1 cellular context compared by ENCODE assay signal in genomic region chr6:4025681-4026080, GRCh38.
TF ChIP-seq lines count a peak whose summit lies in the region.

No MANE protein-coding gene starts in this region.

TF ChIP-seq in GM12878, 131 proteins besides CTCF, POLR2A, EP300 and RAD21:
- TF ChIP-seq NR2C1 (IDR thresholded peaks at IDR 0.05) (no peak), TCF12 (IDR thresholded peaks at IDR 0.05; ENCODE audit: low read depth, low read length) (no peak), EED (IDR thresholded peaks at IDR 0.05; ENCODE audit: low read depth) (no peak), MEF2A (IDR thresholded peaks at IDR 0.05; ENCODE audit: insufficient read depth, low read depth, low read length) (no peak), NR2C2 (IDR thresholded peaks at IDR 0.05; ENCODE audit: borderline replicate concordance, control insufficient read depth, insufficient read length, low read depth) (no peak), ATF7 (IDR thresholded peaks at IDR 0.05; ENCODE audit: low read depth) (no peak), EGR1 (IDR thresholded peaks at IDR 0.05; ENCODE audit: borderline replicate concordance in 1 of 2, low read depth in 2 of 2, low read length in 2 of 2) (no peak), DPF2 (IDR thresholded peaks at IDR 0.05) (no peak), BCL11A (IDR thresholded peaks at IDR 0.05; ENCODE audit: low read depth, low read length) (no peak), LARP7 (IDR thresholded peaks at IDR 0.05) (no peak)
- TF ChIP-seq, protein P1, sequence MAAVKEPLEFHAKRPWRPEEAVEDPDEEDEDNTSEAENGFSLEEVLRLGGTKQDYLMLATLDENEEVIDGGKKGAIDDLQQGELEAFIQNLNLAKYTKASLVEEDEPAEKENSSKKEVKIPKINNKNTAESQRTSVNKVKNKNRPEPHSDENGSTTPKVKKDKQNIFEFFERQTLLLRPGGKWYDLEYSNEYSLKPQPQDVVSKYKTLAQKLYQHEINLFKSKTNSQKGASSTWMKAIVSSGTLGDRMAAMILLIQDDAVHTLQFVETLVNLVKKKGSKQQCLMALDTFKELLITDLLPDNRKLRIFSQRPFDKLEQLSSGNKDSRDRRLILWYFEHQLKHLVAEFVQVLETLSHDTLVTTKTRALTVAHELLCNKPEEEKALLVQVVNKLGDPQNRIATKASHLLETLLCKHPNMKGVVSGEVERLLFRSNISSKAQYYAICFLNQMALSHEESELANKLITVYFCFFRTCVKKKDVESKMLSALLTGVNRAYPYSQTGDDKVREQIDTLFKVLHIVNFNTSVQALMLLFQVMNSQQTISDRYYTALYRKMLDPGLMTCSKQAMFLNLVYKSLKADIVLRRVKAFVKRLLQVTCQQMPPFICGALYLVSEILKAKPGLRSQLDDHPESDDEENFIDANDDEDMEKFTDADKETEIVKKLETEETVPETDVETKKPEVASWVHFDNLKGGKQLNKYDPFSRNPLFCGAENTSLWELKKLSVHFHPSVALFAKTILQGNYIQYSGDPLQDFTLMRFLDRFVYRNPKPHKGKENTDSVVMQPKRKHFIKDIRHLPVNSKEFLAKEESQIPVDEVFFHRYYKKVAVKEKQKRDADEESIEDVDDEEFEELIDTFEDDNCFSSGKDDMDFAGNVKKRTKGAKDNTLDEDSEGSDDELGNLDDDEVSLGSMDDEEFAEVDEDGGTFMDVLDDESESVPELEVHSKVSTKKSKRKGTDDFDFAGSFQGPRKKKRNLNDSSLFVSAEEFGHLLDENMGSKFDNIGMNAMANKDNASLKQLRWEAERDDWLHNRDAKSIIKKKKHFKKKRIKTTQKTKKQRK (IDR thresholded peaks at IDR 0.05; ENCODE audit: low read depth, low read length), result no peak
